In the genomic region with DNA sequence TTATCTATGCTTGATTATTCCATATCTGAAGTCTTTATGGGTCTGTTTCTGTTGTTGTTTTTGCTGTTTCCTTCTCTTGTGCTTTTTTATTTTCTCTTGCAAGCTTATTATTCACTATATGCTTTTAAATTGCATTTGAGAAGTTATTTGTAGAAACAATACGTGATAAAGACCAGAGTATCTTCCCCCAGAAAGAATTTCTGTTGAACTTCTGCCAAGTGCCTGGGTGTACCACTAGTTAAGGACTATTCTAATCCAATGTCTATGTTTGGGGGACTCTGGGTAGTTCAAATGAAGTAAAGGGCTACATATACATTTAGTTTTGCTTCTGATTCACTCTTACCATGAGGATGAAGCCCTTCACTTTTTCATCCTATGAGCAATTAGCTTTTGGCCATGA, we compare ENCODE assay signal across 14 cellular contexts. TPM values are rescaled to one million over a fixed set of nuclear protein-coding genes. Genes with fewer than 3 reads are reported as not detected.
DNase-seq lines count a peak whose midpoint lies in the region; ATAC-seq and TF ChIP-seq lines count a peak whose summit lies in the region.
"Had no signal": no experiment of that assay in that cellular context is flagged by ENCODE, and none has a peak within 500 bp of the region (broad histone marks: within the 10 kb centered on the region; RNA-seq: fewer than 3 reads in every experiment).

No MANE protein-coding gene starts in this region.

- intact Hi-C loops in lower lobe of right lung (cut with DNase I): no loop called here

- no peak for ATAC-seq in GM21381 (IDR thresholded peaks at IDR 0.05; ENCODE audit: unreplicated experiment)
- ATAC-seq in lower lobe of right lung: no peak
- ATAC-seq: HCT116 had no signal

- no peaks in the 10 kb centered on the region for H3K27me3 ChIP-seq in SK-N-SH (ENCODE audit: insufficient read depth)
- no peaks in the 10 kb centered on the region for H3K27me3 ChIP-seq in lower lobe of right lung (ENCODE audit: low read depth)

- no peak for TF ChIP-seq RAD21 in SK-N-SH (IDR thresholded peaks at IDR 0.05; ENCODE audit: low read length)

- CTCF ChIA-PET in SK-N-SH (lab: Yijun Ruan, JAX): interaction anchor here (1.5 kb wide), 1 partner anchor 20 kb away, joined by 5 read pairs; no protein-coding TSS in a partner anchor

- H3K9ac ChIP-seq in SK-N-SH: no peak overlapping the region

- no peaks in the 10 kb centered on the region for H4K20me1 ChIP-seq in SK-N-SH (ENCODE audit: insufficient read depth)

- H3K4me3 ChIP-seq in SK-N-SH (ENCODE audit: low read depth in 2 of 2, low read length in 1 of 2): no peak overlapping the region
- no peak overlapping the region for H3K4me3 ChIP-seq in choroid plexus epithelial cell (ENCODE audit: low read depth, low read length)
- H3K4me3 ChIP-seq in lower lobe of right lung: no peak overlapping the region

- TF ChIP-seq EP300 in SK-N-SH (IDR thresholded peaks at IDR 0.05; ENCODE audit: borderline replicate concordance in 1 of 2, low read depth in 1 of 2, low read length in 1 of 2): no peak

- no peaks in the 10 kb centered on the region; the same call in 1 of the 2 replicates for H3K79me2 ChIP-seq in SK-N-SH (ENCODE audit: insufficient read depth)

- H3K27ac ChIP-seq in SK-N-SH (ENCODE audit: low read depth in 2 of 2, low read length in 1 of 2) (0 out of 4 replicates have a peak overlapping the region, but pooled peaks of 1 of the 2 experiments have one; percentile 54), lower lobe of right lung (no peak overlapping the region)

- no peak for DNase-seq in SK-N-SH
- DNase-seq in choroid plexus epithelial cell (ENCODE audit: low read depth): peak; percentile 56
- DNase-seq in iris pigment epithelial cell (ENCODE audit: low read depth): peak; percentile 11
- no peak for DNase-seq in D341Med (ENCODE audit: low spot score)
- DNase-seq in activated CD8-positive, alpha-beta memory T cell treated with anti-CD3 and anti-CD28 coated beads, Interleukin-2, amount 50 U/mL, for 4 hours: no peak
- no peak for DNase-seq in lower lobe of right lung
- DNase-seq: C1 segment of cervical spinal cord; Calu3; CD4-positive, alpha-beta T cell; DMS79; EL; KG1 had no signal

- POLR2A ChIA-PET in SK-N-SH (lab: Yijun Ruan, JAX): no interaction called here

- WGBS in SK-N-SH (ENCODE audit: low lambda C conversion rate): 57% methylated on average over 1 of the region's 1 CpG

- no peak overlapping the region for H2AFZ ChIP-seq in SK-N-SH (ENCODE audit: low read depth)

- TF ChIP-seq CTCF in SK-N-SH (IDR thresholded peaks at IDR 0.05): no peak
- no peak for TF ChIP-seq CTCF in choroid plexus epithelial cell (conservative IDR thresholded peaks at IDR 0.05; ENCODE audit: low read depth, low read length)
- no peak for TF ChIP-seq CTCF in lower lobe of right lung (IDR thresholded peaks at IDR 0.05)

- H3K4me1 ChIP-seq in SK-N-SH (ENCODE audit: control insufficient read depth in 1 of 2, insufficient read depth in 2 of 2, low read depth in 1 of 2, low read length in 1 of 2) (peaks cover 6% of the 10 kb centered on the region in 2 experiments; a peak in 2 of 4 replicates), lower lobe of right lung (no peaks in the 10 kb centered on the region)

- H3F3A ChIP-seq in SK-N-SH (replicated peaks; ENCODE audit: insufficient read depth): peaks cover 5% of the 10 kb centered on the region

- H3K36me3 ChIP-seq in SK-N-SH (replicated peaks in 1 of 2; ENCODE audit: control insufficient read depth in 1 of 2, insufficient read depth in 2 of 2, low read length in 1 of 2) (peaks cover 9 to 32% of the 10 kb centered on the region in 2 experiments), lower lobe of right lung (peaks cover 5% of the 10 kb centered on the region)

- H3K9me3 ChIP-seq in SK-N-SH: no peaks in the 10 kb centered on the region
- H3K9me3 ChIP-seq in lower lobe of right lung: no peaks in the 10 kb centered on the region

- H3K4me2 ChIP-seq in SK-N-SH: no peak overlapping the region

- no peaks in the 10 kb centered on the region for H3K9me2 ChIP-seq in SK-N-SH

TF ChIP-seq in SK-N-SH, 30 proteins besides CTCF, POLR2A, EP300 and RAD21:
- peak; percentile 27; the same call in 1 of the 2 replicates for TF ChIP-seq NFIC (IDR thresholded peaks at IDR 0.05; ENCODE audit: borderline replicate concordance)
- no peak for TF ChIP-seq SMC3 (IDR thresholded peaks at IDR 0.05; ENCODE audit: low read depth, low read length)
TF ChIP-seq in SK-N-SH: peak in this region for 1.

RNA-seq across cellular contexts. Expression of a gene that starts 54.3 kb away (rescaled TPM):
- polyA plus RNA-seq in SK-N-SH (2012; rRNA removed): 4.8 and 5.5 TPM in 2 replicates
- 4.5 and 6.6 TPM in 2 replicates for polyA plus RNA-seq in SK-N-SH (2012; cell fraction: cytosol; rRNA removed)
- 3.8 and 9.7 TPM in 2 replicates for polyA plus RNA-seq in SK-N-SH (2012; cell fraction: nucleus; rRNA removed)
- 6.1 TPM for total RNA-seq in lower lobe of right lung

RNA-seq across cellular contexts. Expression of a gene that starts 54.3 kb away (rescaled TPM):
- 0.61 and 1.2 TPM in 2 replicates for polyA plus RNA-seq in SK-N-SH (2012; rRNA removed)
- 0.88 and 0.99 TPM in 2 replicates for polyA plus RNA-seq in SK-N-SH (2012; cell fraction: cytosol; rRNA removed)
- polyA plus RNA-seq in SK-N-SH (2012; cell fraction: nucleus; rRNA removed): 0.45 and 1.6 TPM in 2 replicates
- 5.5 TPM for total RNA-seq in lower lobe of right lung

Comparison
In these comparisons a context has a peak if more than half of its experiments do, and no peak if none do; other contexts are left out.
1. DNase-seq: peak in choroid plexus epithelial cell (single experiment) and iris pigment epithelial cell (single experiment); none in SK-N-SH (single experiment), D341Med (single experiment), activated CD8-positive, alpha-beta memory T cell treated with anti-CD3 and anti-CD28 coated beads, Interleukin-2, amount 50 U/mL, for 4 hours (single experiment) and lower lobe of right lung (single experiment).